Comparison of ENCODE assay signal across 18 cellular contexts in the genomic region with DNA sequence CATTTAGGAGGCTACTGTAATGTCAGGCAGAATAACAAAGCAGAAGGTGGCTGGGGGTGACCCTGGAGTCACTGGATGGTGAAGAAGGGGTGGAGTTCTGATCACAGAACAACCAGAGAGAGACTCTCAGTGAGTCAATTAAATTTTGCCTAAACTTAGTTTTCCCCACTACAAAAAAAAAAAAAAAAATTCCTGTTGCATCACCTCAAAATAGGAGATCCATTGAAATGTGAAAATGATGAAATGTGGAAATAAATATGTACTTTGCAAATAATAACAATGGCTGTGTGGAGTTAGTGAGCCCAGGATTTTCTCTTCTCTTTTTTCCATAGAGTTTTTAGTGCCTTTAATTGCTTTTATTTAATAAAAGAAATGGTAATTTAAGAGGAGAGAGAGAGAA.
DNase-seq lines count a peak whose midpoint lies in the region; ATAC-seq and TF ChIP-seq lines count a peak whose summit lies in the region.
"Had no signal": no experiment of that assay in that cellular context is flagged by ENCODE, and none has a peak within 500 bp of the region (broad histone marks: within the 10 kb centered on the region; RNA-seq: fewer than 3 reads in every experiment).

No MANE protein-coding gene starts in this region.

- ATAC-seq in SK-N-SH treated with all-trans-retinoic acid at 6 μM for 48 hours = no peak
- ATAC-seq: GM12878, GM23338 had no signal

- no peak overlapping the region for H3K4me3 Mint-ChIP-seq in chondrocyte (ENCODE audit: unreplicated experiment)
- H3K4me3 Mint-ChIP-seq in mesothelial cell of epicardium = no peak overlapping the region
- H3K4me3 Mint-ChIP-seq: CD14-positive monocyte, GM23338 had no signal

- peaks cover 16% of the 10 kb centered on the region for H3K36me3 Mint-ChIP-seq in chondrocyte (ENCODE audit: low read depth)
- H3K36me3 Mint-ChIP-seq in mesothelial cell of epicardium = peaks cover 23% of the 10 kb centered on the region
- H3K36me3 Mint-ChIP-seq: CD14-positive monocyte had no signal

- CTCF ChIA-PET in SK-N-SH (lab: Yijun Ruan, JAX) = interaction anchor here (1.1 to 2.6 kb wide), 2 partner anchors 33 to 85 kb away, joined by 3 to 9 read pairs; no protein-coding TSS in a partner anchor

- H3K27me3 Mint-ChIP-seq in chondrocyte (ENCODE audit: low read depth) = no peaks in the 10 kb centered on the region
- H3K27me3 Mint-ChIP-seq in mesothelial cell of epicardium (ENCODE audit: low read depth) = no peaks in the 10 kb centered on the region

- peak overlapping the region; percentile 36 to 77; a peak in 3 of 4 replicates for H3K27ac ChIP-seq in SK-N-SH (ENCODE audit: low read depth in 2 of 2, low read length in 1 of 2)
- H3K27ac ChIP-seq in urinary bladder (ENCODE audit: low read depth) = peak overlapping the region; percentile 15
- H3K27ac ChIP-seq: 22Rv1 had no signal

- no peak for TF ChIP-seq RAD21 in SK-N-SH (IDR thresholded peaks at IDR 0.05; ENCODE audit: low read length)

- no peaks in the 10 kb centered on the region for H3K27me3 ChIP-seq in SK-N-SH (ENCODE audit: insufficient read depth)

- peak overlapping the region; percentile 33; the same call in 1 of the 2 replicates for H3K9ac ChIP-seq in SK-N-SH

- no peak for DNase-seq in SK-N-SH
- no peak for DNase-seq in chondrocyte (ENCODE audit: low spot score)
- no peak for DNase-seq in mesothelial cell of epicardium (ENCODE audit: low spot score in 2 of 2, unreplicated experiment in 2 of 2)
- no peak for DNase-seq in NCI-H1048 (lab: John Stamatoyannopoulos, UW)
- no peak for DNase-seq in OCI-M1 (lab: John Stamatoyannopoulos, UW)
- DNase-seq in DMS153 (lab: John Stamatoyannopoulos, UW) = no peak
- DNase-seq: Caco-2, DMS53, NCI-H1436 treated with DMSO at 0.1 percent for 48 hours, NCI-H2081 treated with DMSO at 0.1 percent for 48 hours, NCI-H2227 treated with DMSO at 0.1 percent for 48 hours, NCI-H526 had no signal

- H3K9me3 Mint-ChIP-seq in chondrocyte (ENCODE audit: low read depth) = peaks cover 3% of the 10 kb centered on the region
- H3K9me3 Mint-ChIP-seq in mesothelial cell of epicardium = no peaks in the 10 kb centered on the region
- H3K9me3 Mint-ChIP-seq: CD14-positive monocyte, GM23338 had no signal

- H3K9me2 ChIP-seq in SK-N-SH = no peaks in the 10 kb centered on the region

- no peak for TF ChIP-seq EP300 in SK-N-SH (IDR thresholded peaks at IDR 0.05; ENCODE audit: borderline replicate concordance in 1 of 2, low read depth in 1 of 2, low read length in 1 of 2)

- H3K4me3 ChIP-seq in SK-N-SH (ENCODE audit: low read depth in 2 of 2, low read length in 1 of 2) (no peak overlapping the region), urinary bladder (ENCODE audit: low read depth, low read length) (no peak overlapping the region)
- H3K4me3 ChIP-seq: GM12878, GM23338 had no signal

- H3F3A ChIP-seq in SK-N-SH (replicated peaks; ENCODE audit: insufficient read depth) = peaks cover 24% of the 10 kb centered on the region

- H3K4me1 Mint-ChIP-seq in chondrocyte (ENCODE audit: low read depth) (peaks cover 55% of the 10 kb centered on the region), mesothelial cell of epicardium (peaks cover 18% of the 10 kb centered on the region)
- H3K4me1 Mint-ChIP-seq: CD14-positive monocyte had no signal

- H3K9me3 ChIP-seq in SK-N-SH = no peaks in the 10 kb centered on the region
- H3K9me3 ChIP-seq: Caco-2 had no signal

- peak overlapping the region; percentile 86 for H3K27ac Mint-ChIP-seq in chondrocyte (ENCODE audit: unreplicated experiment)
- peak overlapping the region; percentile 52 for H3K27ac Mint-ChIP-seq in mesothelial cell of epicardium
- H3K27ac Mint-ChIP-seq: CD14-positive monocyte, GM23338 had no signal

- H3K4me1 ChIP-seq in SK-N-SH (ENCODE audit: control insufficient read depth in 1 of 2, insufficient read depth in 2 of 2, low read depth in 1 of 2, low read length in 1 of 2) (peaks cover 17 to 34% of the 10 kb centered on the region in 2 experiments), urinary bladder (ENCODE audit: insufficient read depth) (peaks cover 2% of the 10 kb centered on the region)
- H3K4me1 ChIP-seq: Caco-2 had no signal

- H3K36me3 ChIP-seq in SK-N-SH (replicated peaks in 1 of 2; ENCODE audit: control insufficient read depth in 1 of 2, insufficient read depth in 2 of 2, low read length in 1 of 2) = peaks cover 4 to 18% of the 10 kb centered on the region in 2 experiments
- H3K36me3 ChIP-seq in urinary bladder (ENCODE audit: insufficient read depth) = no peaks in the 10 kb centered on the region

- no peaks in the 10 kb centered on the region for H4K20me1 ChIP-seq in SK-N-SH (ENCODE audit: insufficient read depth)

- H3K4me2 ChIP-seq in SK-N-SH = peak overlapping the region; percentile 66; the same call in 1 of the 2 replicates
- H3K4me2 ChIP-seq: GM23338 had no signal

- POLR2A ChIA-PET in SK-N-SH (lab: Yijun Ruan, JAX) = no interaction called here

- TF ChIP-seq CTCF in SK-N-SH (IDR thresholded peaks at IDR 0.05) (no peak), chondrocyte (IDR thresholded peaks at IDR 0.05) (no peak), mesothelial cell of epicardium (IDR thresholded peaks at IDR 0.05; ENCODE audit: unreplicated experiment) (no peak)

- no peak overlapping the region for H2AFZ ChIP-seq in SK-N-SH (ENCODE audit: low read depth)
- H2AFZ ChIP-seq: GM23338 had no signal

- H3K79me2 ChIP-seq in SK-N-SH (ENCODE audit: insufficient read depth) = no peaks in the 10 kb centered on the region; the same call in 1 of the 2 replicates

TF ChIP-seq in SK-N-SH, 30 proteins besides CTCF, POLR2A, EP300 and RAD21:
- no peak for TF ChIP-seq NFIC (IDR thresholded peaks at IDR 0.05; ENCODE audit: borderline replicate concordance)
- TF ChIP-seq MEF2A (IDR thresholded peaks at IDR 0.05; ENCODE audit: borderline replicate concordance, low read depth) = no peak
- no peak for TF ChIP-seq GABPA (IDR thresholded peaks at IDR 0.05; ENCODE audit: low read depth)
- TF ChIP-seq RXRA (IDR thresholded peaks at IDR 0.05; ENCODE audit: borderline replicate concordance, low read depth) = no peak
- TF ChIP-seq, protein P1, sequence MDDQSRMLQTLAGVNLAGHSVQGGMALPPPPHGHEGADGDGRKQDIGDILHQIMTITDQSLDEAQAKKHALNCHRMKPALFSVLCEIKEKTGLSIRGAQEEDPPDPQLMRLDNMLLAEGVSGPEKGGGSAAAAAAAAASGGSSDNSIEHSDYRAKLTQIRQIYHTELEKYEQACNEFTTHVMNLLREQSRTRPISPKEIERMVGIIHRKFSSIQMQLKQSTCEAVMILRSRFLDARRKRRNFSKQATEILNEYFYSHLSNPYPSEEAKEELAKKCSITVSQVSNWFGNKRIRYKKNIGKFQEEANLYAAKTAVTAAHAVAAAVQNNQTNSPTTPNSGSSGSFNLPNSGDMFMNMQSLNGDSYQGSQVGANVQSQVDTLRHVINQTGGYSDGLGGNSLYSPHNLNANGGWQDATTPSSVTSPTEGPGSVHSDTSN (IDR thresholded peaks at IDR 0.05) = no peak

TF ChIP-seq in SK-N-SH treated with all-trans-retinoic acid at 6 μM for 48 hours, 23 proteins besides CTCF, POLR2A, EP300 and RAD21:
- TF ChIP-seq, protein P2, sequence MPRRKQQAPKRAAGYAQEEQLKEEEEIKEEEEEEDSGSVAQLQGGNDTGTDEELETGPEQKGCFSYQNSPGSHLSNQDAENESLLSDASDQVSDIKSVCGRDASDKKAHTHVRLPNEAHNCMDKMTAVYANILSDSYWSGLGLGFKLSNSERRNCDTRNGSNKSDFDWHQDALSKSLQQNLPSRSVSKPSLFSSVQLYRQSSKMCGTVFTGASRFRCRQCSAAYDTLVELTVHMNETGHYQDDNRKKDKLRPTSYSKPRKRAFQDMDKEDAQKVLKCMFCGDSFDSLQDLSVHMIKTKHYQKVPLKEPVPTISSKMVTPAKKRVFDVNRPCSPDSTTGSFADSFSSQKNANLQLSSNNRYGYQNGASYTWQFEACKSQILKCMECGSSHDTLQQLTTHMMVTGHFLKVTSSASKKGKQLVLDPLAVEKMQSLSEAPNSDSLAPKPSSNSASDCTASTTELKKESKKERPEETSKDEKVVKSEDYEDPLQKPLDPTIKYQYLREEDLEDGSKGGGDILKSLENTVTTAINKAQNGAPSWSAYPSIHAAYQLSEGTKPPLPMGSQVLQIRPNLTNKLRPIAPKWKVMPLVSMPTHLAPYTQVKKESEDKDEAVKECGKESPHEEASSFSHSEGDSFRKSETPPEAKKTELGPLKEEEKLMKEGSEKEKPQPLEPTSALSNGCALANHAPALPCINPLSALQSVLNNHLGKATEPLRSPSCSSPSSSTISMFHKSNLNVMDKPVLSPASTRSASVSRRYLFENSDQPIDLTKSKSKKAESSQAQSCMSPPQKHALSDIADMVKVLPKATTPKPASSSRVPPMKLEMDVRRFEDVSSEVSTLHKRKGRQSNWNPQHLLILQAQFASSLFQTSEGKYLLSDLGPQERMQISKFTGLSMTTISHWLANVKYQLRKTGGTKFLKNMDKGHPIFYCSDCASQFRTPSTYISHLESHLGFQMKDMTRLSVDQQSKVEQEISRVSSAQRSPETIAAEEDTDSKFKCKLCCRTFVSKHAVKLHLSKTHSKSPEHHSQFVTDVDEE (CRISPR knock-in tag; IDR thresholded peaks at IDR 0.05) = no peak
- TF ChIP-seq PPARA (CRISPR knock-in tag; IDR thresholded peaks at IDR 0.05; ENCODE audit: borderline replicate concordance) (no peak), TCF4 (CRISPR knock-in tag; IDR thresholded peaks at IDR 0.05; ENCODE audit: borderline replicate concordance) (no peak), BACH2 (CRISPR knock-in tag; IDR thresholded peaks at IDR 0.05; ENCODE audit: borderline replicate concordance) (no peak), ISL1 (CRISPR knock-in tag; IDR thresholded peaks at IDR 0.05) (no peak), OSR1 (CRISPR knock-in tag; IDR thresholded peaks at IDR 0.05) (no peak), ZNF8 (CRISPR knock-in tag; IDR thresholded peaks at IDR 0.05) (no peak), ARNTL (CRISPR knock-in tag; IDR thresholded peaks at IDR 0.05; ENCODE audit: borderline replicate concordance, low read depth) (no peak), TOX (CRISPR knock-in tag; IDR thresholded peaks at IDR 0.05; ENCODE audit: borderline replicate concordance) (no peak), ZNF70 (CRISPR knock-in tag; IDR thresholded peaks at IDR 0.05) (no peak), CSDC2 (CRISPR knock-in tag; IDR thresholded peaks at IDR 0.05) (no peak)
TF ChIP-seq in SK-N-SH treated with all-trans-retinoic acid at 6 μM for 48 hours: peak in this region for 0.
